8 cellular contexts compared by ENCODE assay signal in the genomic region with DNA sequence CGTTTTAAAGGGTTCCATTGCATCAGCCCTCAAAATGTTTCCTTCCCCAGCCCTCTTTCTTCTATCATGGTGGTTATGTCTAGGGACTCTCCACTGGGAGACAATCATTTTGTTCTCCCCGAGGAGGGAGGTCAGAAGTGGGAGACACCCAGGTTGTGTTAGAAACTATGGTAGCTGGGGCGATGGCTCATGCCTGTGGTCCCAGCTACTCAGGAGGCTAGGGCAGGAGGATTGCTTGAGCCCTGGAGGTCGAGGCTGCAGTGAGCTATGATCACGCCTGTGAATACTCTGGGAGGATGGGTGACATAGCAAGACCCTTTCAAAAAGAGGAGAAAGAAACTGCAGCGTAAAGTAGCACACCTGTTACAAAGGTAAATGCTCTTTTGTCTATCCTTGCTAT. TPM values are rescaled to one million over a fixed set of nuclear protein-coding genes. Genes with fewer than 3 reads are reported as not detected.
DNase-seq lines count a peak whose midpoint lies in the region; ATAC-seq, FAIRE-seq and TF ChIP-seq lines count a peak whose summit lies in the region.

No MANE protein-coding gene starts in this region.

- WGBS in small intestine, 3 donors, result 61 to 67% (median 64%) methylated on average over 6 of the region's 6 CpGs

- CTCF ChIA-PET in activated CD4-positive, alpha-beta T cell treated with anti-CD3 and anti-CD28 coated beads for 36 hours (lab: Charles Lee), result interaction anchor here (0.7 to 2.0 kb wide), 27 partner anchors 9 to 355 kb away, joined by 3 to 38 read pairs (median 5); a partner anchor contains a TSS
- CTCF ChIA-PET in activated B cell treated with CpG ODN at 0.5 μM for 24 hours (lab: Charles Lee), result interaction anchor here (0.7 to 2.3 kb wide), 15 partner anchors 11 to 421 kb away, joined by 3 to 52 read pairs (median 4); a partner anchor contains a TSS

- H3K36me3 Mint-ChIP-seq in activated CD4-positive, alpha-beta T cell treated with anti-CD3 and anti-CD28 coated beads for 36 hours (ENCODE audit: low read depth), result peaks cover 5% of the 10 kb centered on the region
- H3K36me3 Mint-ChIP-seq in activated B cell treated with CpG ODN at 0.5 μM for 24 hours (ENCODE audit: low read depth), result no peaks in the 10 kb centered on the region

- peak overlapping the region; percentile 94 for H3K27ac ChIP-seq in left ventricle myocardium inferior (replicated peaks)
- H3K27ac ChIP-seq in small intestine (ENCODE audit: low read depth in 1 of 2, low read length in 1 of 2), result peak overlapping the region; percentile 86 to 98

- H3K4me3 ChIP-seq in left ventricle myocardium inferior (peak overlapping the region; percentile 68), small intestine (ENCODE audit: low read depth in 1 of 2, low read length in 2 of 2) (peak overlapping the region; percentile 5 to 51)

- H3K9me3 ChIP-seq in left ventricle myocardium inferior (replicated peaks) (no peaks in the 10 kb centered on the region), small intestine (ENCODE audit: control insufficient read depth, low read depth) (no peaks in the 10 kb centered on the region)

- intact Hi-C loops in activated CD4-positive, alpha-beta T cell treated with anti-CD3 and anti-CD28 coated beads for 36 hours (cut with DNase I, micrococcal nuclease), result loop anchor here (1.0 to 2.0 kb wide), 15 partner anchors 13 to 298 kb away; a partner anchor contains a TSS
- intact Hi-C loops in activated B cell treated with CpG ODN at 0.5 μM for 24 hours (cut with micrococcal nuclease) (loop anchor here (1.0 kb wide), 8 partner anchors 13 to 138 kb away; a partner anchor contains a TSS), left ventricle myocardium inferior (cut with micrococcal nuclease) (no loop called here)

- no peaks in the 10 kb centered on the region for H3K27me3 Mint-ChIP-seq in activated CD4-positive, alpha-beta T cell treated with anti-CD3 and anti-CD28 coated beads for 36 hours
- H3K27me3 Mint-ChIP-seq in activated B cell treated with CpG ODN at 0.5 μM for 24 hours, result no peaks in the 10 kb centered on the region

- ATAC-seq in activated CD4-positive, alpha-beta T cell treated with anti-CD3 and anti-CD28 coated beads for 36 hours, result peak; percentile 24
- no peak for ATAC-seq in activated B cell treated with CpG ODN at 0.5 μM for 24 hours (ENCODE audit: low read depth)
- ATAC-seq in GM19328 (IDR thresholded peaks at IDR 0.05; ENCODE audit: unreplicated experiment), result no peak
- no peak for ATAC-seq in HG03432 (IDR thresholded peaks at IDR 0.05; ENCODE audit: unreplicated experiment)

- H3K27me3 ChIP-seq in left ventricle myocardium inferior (ENCODE audit: low read depth) (no peaks in the 10 kb centered on the region), small intestine (ENCODE audit: control insufficient read depth in 2 of 2, insufficient read depth in 2 of 2, low read length in 2 of 2) (no peaks in the 10 kb centered on the region)

- FAIRE-seq in small intestine (lab: Jason Lieb, UNC), result no peak

- POLR2A ChIA-PET in activated CD4-positive, alpha-beta T cell treated with anti-CD3 and anti-CD28 coated beads for 36 hours (lab: Charles Lee), result interaction anchor here (0.6 to 1.7 kb wide), 9 partner anchors 10 to 352 kb away, joined by 3 to 18 read pairs (median 4); a partner anchor contains a TSS
- POLR2A ChIA-PET in activated B cell treated with CpG ODN at 0.5 μM for 24 hours (lab: Charles Lee), result interaction anchor here (0.5 to 2.4 kb wide), 31 partner anchors 8 to 421 kb away, joined by 3 to 64 read pairs (median 6); a partner anchor contains a TSS

- peaks cover 12% of the 10 kb centered on the region for H3K4me1 ChIP-seq in left ventricle myocardium inferior
- no peaks in the 10 kb centered on the region for H3K4me1 ChIP-seq in small intestine (ENCODE audit: control insufficient read depth in 2 of 2, insufficient read depth in 1 of 2, low read depth in 1 of 2, low read length in 1 of 2)

- DNase-seq in activated CD4-positive, alpha-beta T cell treated with anti-CD3 and anti-CD28 coated beads for 36 hours, result peak; percentile 40
- DNase-seq in activated CD4-positive, alpha-beta T cell treated with anti-CD3 and anti-CD28 coated beads for 1 hour, result no peak
- DNase-seq in activated B cell treated with CpG ODN at 0.5 μM for 24 hours, result no peak
- no peak for DNase-seq in left ventricle myocardium inferior
- no peak for DNase-seq in small intestine
- no peak for DNase-seq in NAMALWA (ENCODE audit: low spot score)

- peaks cover 12% of the 10 kb centered on the region for H3K4me1 Mint-ChIP-seq in activated CD4-positive, alpha-beta T cell treated with anti-CD3 and anti-CD28 coated beads for 36 hours
- peaks cover 15% of the 10 kb centered on the region for H3K4me1 Mint-ChIP-seq in activated B cell treated with CpG ODN at 0.5 μM for 24 hours

- H3K9me3 Mint-ChIP-seq in activated CD4-positive, alpha-beta T cell treated with anti-CD3 and anti-CD28 coated beads for 36 hours (ENCODE audit: low read depth), result no peaks in the 10 kb centered on the region
- H3K9me3 Mint-ChIP-seq in activated B cell treated with CpG ODN at 0.5 μM for 24 hours, result no peaks in the 10 kb centered on the region

- peak overlapping the region; percentile 87 for H3K4me3 Mint-ChIP-seq in activated CD4-positive, alpha-beta T cell treated with anti-CD3 and anti-CD28 coated beads for 36 hours
- peak overlapping the region; percentile 84 for H3K4me3 Mint-ChIP-seq in activated B cell treated with CpG ODN at 0.5 μM for 24 hours

- H3K36me3 ChIP-seq in left ventricle myocardium inferior (no peaks in the 10 kb centered on the region), small intestine (ENCODE audit: control insufficient read depth in 2 of 2, insufficient read depth in 2 of 2, low read length in 2 of 2) (no peaks in the 10 kb centered on the region)

- TF ChIP-seq CTCF in activated B cell treated with CpG ODN at 0.5 μM for 24 hours (IDR thresholded peaks at IDR 0.05) (no peak), left ventricle myocardium inferior (IDR thresholded peaks at IDR 0.05; ENCODE audit: borderline replicate concordance) (no peak)

- H3K27ac Mint-ChIP-seq in activated CD4-positive, alpha-beta T cell treated with anti-CD3 and anti-CD28 coated beads for 36 hours, result peak overlapping the region; percentile 94
- H3K27ac Mint-ChIP-seq in activated B cell treated with CpG ODN at 0.5 μM for 24 hours, result peak overlapping the region; percentile 93

RNA-seq across cellular contexts. Expression of a gene that starts 13.0 kb away (rescaled TPM):
- 1 to 10 TPM; 6.4 to 7.0 TPM for total RNA-seq in activated CD4-positive, alpha-beta T cell treated with anti-CD3 and anti-CD28 coated beads for 36 hours
- 7.7 and 8.8 TPM in 2 replicates for total RNA-seq in activated B cell treated with CpG ODN at 0.5 μM for 24 hours
- 11.6 TPM for total RNA-seq in left ventricle myocardium inferior
- 1 to 10 TPM; 3.6 to 5.1 (median 4.2) TPM for polyA plus RNA-seq in small intestine

RNA-seq across cellular contexts. Expression of a gene that starts 18.5 kb away (rescaled TPM):
- 1 to 10 TPM; 1.7 to 2.2 TPM for total RNA-seq in activated CD4-positive, alpha-beta T cell treated with anti-CD3 and anti-CD28 coated beads for 36 hours
- total RNA-seq in activated B cell treated with CpG ODN at 0.5 μM for 24 hours, result 14.4 and 16.2 TPM in 2 replicates
- total RNA-seq in left ventricle myocardium inferior, result 3.2 TPM
- polyA plus RNA-seq in small intestine, result 10 to 100 TPM in 2 of 3 donors, 1 to 10 TPM in 1; 9.7 to 13.4 (median 11.9) TPM

RNA-seq across cellular contexts. Expression of a gene that starts 22.7 kb away (rescaled TPM):
- 100 to 1,000 TPM; 301 to 317 TPM for total RNA-seq in activated CD4-positive, alpha-beta T cell treated with anti-CD3 and anti-CD28 coated beads for 36 hours
- total RNA-seq in activated B cell treated with CpG ODN at 0.5 μM for 24 hours, result 20.9 and 31.0 TPM in 2 replicates
- 14.8 TPM for total RNA-seq in left ventricle myocardium inferior
- polyA plus RNA-seq in small intestine, result 10 to 100 TPM in 1 of 3 donors, 1 to 10 TPM in 1, under 1 TPM in 1; 0.67 to 19.1 (median 3.0) TPM

RNA-seq across cellular contexts. Expression of a gene that starts 24.3 kb away (rescaled TPM):
- 1,000 to 10,000 TPM; 1,824 to 2,753 TPM for total RNA-seq in activated CD4-positive, alpha-beta T cell treated with anti-CD3 and anti-CD28 coated beads for 36 hours
- total RNA-seq in activated B cell treated with CpG ODN at 0.5 μM for 24 hours, result 306 and 318 TPM in 2 replicates
- total RNA-seq in left ventricle myocardium inferior, result 753 TPM
- 1,000 to 10,000 TPM in 2 of 3 donors, 100 to 1,000 TPM in 1; 898 to 1,439 (median 1,182) TPM for polyA plus RNA-seq in small intestine

RNA-seq across cellular contexts. Expression of a gene that starts 36.1 kb away (rescaled TPM):
- 10 to 100 TPM; 32.2 to 32.4 TPM for total RNA-seq in activated CD4-positive, alpha-beta T cell treated with anti-CD3 and anti-CD28 coated beads for 36 hours
- total RNA-seq in activated B cell treated with CpG ODN at 0.5 μM for 24 hours, result 42.8 and 50.9 TPM in 2 replicates
- total RNA-seq in left ventricle myocardium inferior, result 71.4 TPM
- 10 to 100 TPM; 34.0 to 50.6 (median 41.8) TPM for polyA plus RNA-seq in small intestine
